Comparison of ENCODE assay signal across 16 cellular contexts in the genomic region with DNA sequence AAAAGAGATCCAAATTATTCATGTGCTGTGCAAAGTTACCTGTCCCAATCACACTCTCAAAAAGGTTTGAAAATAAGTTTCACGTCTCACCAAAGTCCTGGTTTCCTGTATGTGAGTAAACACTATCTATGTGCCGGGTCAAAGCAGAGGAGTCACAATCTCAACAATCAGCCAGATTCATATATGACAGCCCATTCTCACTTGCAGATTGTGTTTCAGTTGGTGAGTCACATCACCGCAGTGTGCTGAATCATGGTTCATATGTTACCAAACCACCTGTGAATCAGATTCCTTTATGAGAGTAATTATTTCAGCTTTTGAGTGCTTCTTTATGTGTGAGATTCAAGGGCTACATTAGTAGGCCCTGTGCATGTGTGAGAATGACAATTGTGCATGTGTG. TPM values are rescaled to one million over a fixed set of nuclear protein-coding genes. Genes with fewer than 3 reads are reported as not detected.
A peak's percentile ranks its signal among the peaks of the same experiment; 100 is the strongest.
DNase-seq lines count a peak whose midpoint lies in the region; ATAC-seq and TF ChIP-seq lines count a peak whose summit lies in the region.
"Not testable (repeated sequence)": the region's sequence is repeated elsewhere in the genome, so short reads cannot be mapped to it uniquely, and the experiment has no call there.
"Had no signal": no experiment of that assay in that cellular context is flagged by ENCODE, and none has a peak within 500 bp of the region (broad histone marks: within the 10 kb centered on the region; RNA-seq: fewer than 3 reads in every experiment).

No MANE protein-coding gene starts in this region.

- H3K27ac Mint-ChIP-seq in activated CD4-positive, alpha-beta T cell treated with anti-CD3 and anti-CD28 coated beads for 36 hours = not testable (repeated sequence)

- DNase-seq in activated CD4-positive, alpha-beta T cell treated with anti-CD3 and anti-CD28 coated beads for 36 hours; gastrocnemius medialis: not testable (repeated sequence)

- intact Hi-C loops in activated CD4-positive, alpha-beta T cell treated with anti-CD3 and anti-CD28 coated beads for 36 hours (cut with DNase I, micrococcal nuclease); gastrocnemius medialis (cut with DNase I; ENCODE audit: low total_unique reads): not testable (repeated sequence)

- not testable (repeated sequence) for H3K4me3 Mint-ChIP-seq in activated CD4-positive, alpha-beta T cell treated with anti-CD3 and anti-CD28 coated beads for 36 hours

- H3K27me3 ChIP-seq in gastrocnemius medialis = not testable (repeated sequence)

- not testable (repeated sequence) for H3K9me3 Mint-ChIP-seq in activated CD4-positive, alpha-beta T cell treated with anti-CD3 and anti-CD28 coated beads for 36 hours (ENCODE audit: low read depth)

- not testable (repeated sequence) for H3K36me3 Mint-ChIP-seq in activated CD4-positive, alpha-beta T cell treated with anti-CD3 and anti-CD28 coated beads for 36 hours (ENCODE audit: low read depth)

- not testable (repeated sequence) for TF ChIP-seq CTCF in gastrocnemius medialis (IDR thresholded peaks at IDR 0.05 in 4 of 5, conservative IDR thresholded peaks at IDR 0.05 in 1 of 5)

- not testable (repeated sequence) for H3K36me3 ChIP-seq in gastrocnemius medialis

- in situ Hi-C loops in gastrocnemius medialis (cut with MboI; ENCODE audit: low sequenced_read_pairs in 4 of 4) = not testable (repeated sequence)

- CTCF ChIA-PET in activated CD4-positive, alpha-beta T cell treated with anti-CD3 and anti-CD28 coated beads for 36 hours (lab: Charles Lee) = not testable (repeated sequence)

- not testable (repeated sequence) for H3K9me3 ChIP-seq in gastrocnemius medialis

- not testable (repeated sequence) for H3K27me3 Mint-ChIP-seq in activated CD4-positive, alpha-beta T cell treated with anti-CD3 and anti-CD28 coated beads for 36 hours

- H3K4me1 ChIP-seq in gastrocnemius medialis = not testable (repeated sequence)

- H3K4me1 Mint-ChIP-seq in activated CD4-positive, alpha-beta T cell treated with anti-CD3 and anti-CD28 coated beads for 36 hours = not testable (repeated sequence)

- POLR2A ChIA-PET in activated CD4-positive, alpha-beta T cell treated with anti-CD3 and anti-CD28 coated beads for 36 hours (lab: Charles Lee) = not testable (repeated sequence)

- H3K27ac ChIP-seq in gastrocnemius medialis = not testable (repeated sequence)

- not testable (repeated sequence) for TF ChIP-seq POLR2A in gastrocnemius medialis (IDR thresholded peaks at IDR 0.05)

- not testable (repeated sequence) for H3K4me3 ChIP-seq in gastrocnemius medialis

- ATAC-seq in GM19035 (IDR thresholded peaks at IDR 0.05; ENCODE audit: unreplicated experiment) (peak; percentile 91), GM21515 (IDR thresholded peaks at IDR 0.05; ENCODE audit: unreplicated experiment) (peak; percentile 87), HG02678 (IDR thresholded peaks at IDR 0.05; ENCODE audit: unreplicated experiment) (peak; percentile 62), HG03196 (IDR thresholded peaks at IDR 0.05; ENCODE audit: unreplicated experiment) (peak; percentile 62), HG03469 (IDR thresholded peaks at IDR 0.05; ENCODE audit: unreplicated experiment) (peak; percentile 61), gastrocnemius medialis (peak; percentile 47 to 56)
- ATAC-seq in activated CD4-positive, alpha-beta T cell treated with anti-CD3 and anti-CD28 coated beads for 36 hours = peak; percentile 86

RNA-seq across cellular contexts. Expression of gene BPY2C, which starts 7.8 kb away (rescaled TPM):
- not detected for total RNA-seq in activated CD4-positive, alpha-beta T cell treated with anti-CD3 and anti-CD28 coated beads for 36 hours
- not detected for total RNA-seq in gastrocnemius medialis
- total RNA-seq: A673; CD4-positive, alpha-beta memory T cell; Daoy; G401; H1; LHCN-M2; MCF 10A; Peyer's patch; T-helper 1 cell treated with Interleukin-12 subunit alpha and Interleukin-12 subunit beta and Interleukin-4 antibody, amounts not matched to agents 30 ng/mL and 1 ng/mL, for 36 hours had no signal
